9 cellular contexts compared by ENCODE assay signal in genomic region chr18:45688113-45688512, GRCh38.
DNase-seq lines count a peak whose midpoint lies in the region; ATAC-seq and TF ChIP-seq lines count a peak whose summit lies in the region.
"Had no signal": no experiment of that assay in that cellular context is flagged by ENCODE, and none has a peak within 500 bp of the region (broad histone marks: within the 10 kb centered on the region; RNA-seq: fewer than 3 reads in every experiment).

No MANE protein-coding gene starts in this region.

- TF ChIP-seq CTCF in MM.1S (IDR thresholded peaks at IDR 0.05; ENCODE audit: low read length) (no peak), astrocyte of the spinal cord (IDR thresholded peaks at IDR 0.05; ENCODE audit: low read depth, low read length) (no peak), neutrophil (IDR thresholded peaks at IDR 0.05) (no peak)

- peak overlapping the region; percentile 74 for H3K4me2 ChIP-seq in MM.1S (ENCODE audit: low read depth, low read length)

- peaks cover 26% of the 10 kb centered on the region for H3K4me1 ChIP-seq in MM.1S (ENCODE audit: low read length)
- peaks cover 50 to 61% of the 10 kb centered on the region in 2 experiments for H3K4me1 ChIP-seq in neutrophil (ENCODE audit: control insufficient read depth in 1 of 2, insufficient read depth in 1 of 2, low read depth in 1 of 2, low read length in 1 of 2)

- peak overlapping the region; percentile 96; the same call in 1 of the 2 replicates for H3K27ac ChIP-seq in MM.1S (ENCODE audit: low read length)
- peak overlapping the region; percentile 80 for H3K27ac ChIP-seq in neutrophil

- ATAC-seq in HG03045 (IDR thresholded peaks at IDR 0.05; ENCODE audit: unreplicated experiment) (no peak), GM21723 (IDR thresholded peaks at IDR 0.05; ENCODE audit: unreplicated experiment) (no peak)

- H3K79me2 ChIP-seq in MM.1S (ENCODE audit: low read length) = no peaks in the 10 kb centered on the region

- H3K4me3 ChIP-seq in MM.1S (ENCODE audit: low read length) (peak overlapping the region; percentile 65), astrocyte of the spinal cord (ENCODE audit: low read depth, low read length) (no peak overlapping the region), neutrophil (ENCODE audit: low read depth in 1 of 2, low read length in 1 of 2) (no peak overlapping the region)

- no peaks in the 10 kb centered on the region for H3K27me3 ChIP-seq in MM.1S (replicated peaks; ENCODE audit: insufficient read depth, low read length)
- no peaks in the 10 kb centered on the region for H3K27me3 ChIP-seq in neutrophil

- H3K9me2 ChIP-seq in MM.1S (replicated peaks; ENCODE audit: insufficient read depth, low read length) = no peaks in the 10 kb centered on the region

- in situ Hi-C loops in astrocyte of the spinal cord (cut with HindIII; ENCODE audit: low sequenced_read_pairs) = no loop called here

- peaks cover 22% of the 10 kb centered on the region for H3F3A ChIP-seq in MM.1S (ENCODE audit: insufficient read depth, low read length)

- peak overlapping the region; percentile 81 for H2AFZ ChIP-seq in MM.1S (ENCODE audit: low read length)

- DNase-seq in EH (ENCODE audit: low read depth) = peak; percentile 49
- no peak for DNase-seq in MM.1S
- peak; percentile 57 for DNase-seq in astrocyte of the spinal cord (ENCODE audit: low read depth, low spot score)
- DNase-seq in COLO829 (ENCODE audit: low spot score) = no peak
- DNase-seq: Calu3, NCI-H1092 treated with DMSO at 0.1 percent for 48 hours had no signal

- H3K9me3 ChIP-seq in MM.1S (replicated peaks; ENCODE audit: insufficient read depth, low read length) (no peaks in the 10 kb centered on the region), neutrophil (no peaks in the 10 kb centered on the region)

- H3K9ac ChIP-seq in MM.1S (ENCODE audit: low read length) = peak overlapping the region; percentile 67; the same call in 1 of the 2 replicates

- H4K20me1 ChIP-seq in MM.1S (ENCODE audit: insufficient read depth, low read length) = no peaks in the 10 kb centered on the region

- no peaks in the 10 kb centered on the region for H3K36me3 ChIP-seq in MM.1S (replicated peaks; ENCODE audit: insufficient read depth, low read length)
- H3K36me3 ChIP-seq in neutrophil = no peaks in the 10 kb centered on the region

Comparison
In these comparisons a context has a peak if more than half of its experiments do, and no peak if none do; other contexts are left out.
1. DNase-seq: peak in EH (single experiment) and astrocyte of the spinal cord (single experiment); none in MM.1S (single experiment) and COLO829 (single experiment).